8 cellular contexts compared by ENCODE assay signal in genomic region chr11:77590194-77590591, GRCh38. TPM values are rescaled to one million over a fixed set of nuclear protein-coding genes. Genes with fewer than 3 reads are reported as not detected.
DNase-seq lines count a peak whose midpoint lies in the region; ATAC-seq and TF ChIP-seq lines count a peak whose summit lies in the region.

No MANE protein-coding gene starts in this region.

- H3K9me3 ChIP-seq in ES-I3 (ENCODE audit: control insufficient read depth, insufficient read depth, low read length) (no peaks in the 10 kb centered on the region), OCI-LY1 (ENCODE audit: low read length) (no peaks in the 10 kb centered on the region), spleen (no peaks in the 10 kb centered on the region)

- DNase-seq in caudate nucleus (lab: John Stamatoyannopoulos, UW) (peak in 51 of 61 donors; percentile 10 to 78 (median 53)), kidney epithelial cell (ENCODE audit: low read depth) (peak; percentile 21), spleen (no peak)
- no peak for DNase-seq in stimulated activated naive CD4-positive, alpha-beta T cell treated with Interleukin-2 at 50 U/mL for 16 hours (lab: John Stamatoyannopoulos, UW)

- intact Hi-C loops in spleen (cut with DNase I; ENCODE audit: low total_unique reads), result no loop called here

- H3K9ac ChIP-seq in ES-I3 (ENCODE audit: low read depth, low read length) (peak overlapping the region; percentile 82), OCI-LY1 (ENCODE audit: low read length) (peak overlapping the region; percentile 62)

- H3F3A ChIP-seq in OCI-LY1 (ENCODE audit: insufficient read depth, low read length), result peaks cover 3% of the 10 kb centered on the region; the same call in 1 of the 2 replicates

- H2AFZ ChIP-seq in OCI-LY1 (ENCODE audit: low read length), result no peak overlapping the region

- TF ChIP-seq CTCF in OCI-LY1 (IDR thresholded peaks at IDR 0.05; ENCODE audit: low read length), result 0 out of 2 replicates have a peak, but pooled peaks have one; percentile 8
- TF ChIP-seq CTCF in kidney epithelial cell (IDR thresholded peaks at IDR 0.05; ENCODE audit: insufficient read depth, low read length, poor library complexity, severe bottlenecking), result no peak
- no peak for TF ChIP-seq CTCF in spleen (IDR thresholded peaks at IDR 0.05 in 8 of 11, conservative IDR thresholded peaks at IDR 0.05 in 3 of 11)

- no peak for TF ChIP-seq POLR2A in spleen (IDR thresholded peaks at IDR 0.05)

- H3K4me3 ChIP-seq in OCI-LY1 (ENCODE audit: low read depth, low read length, poor library complexity, severe bottlenecking) (peak overlapping the region; percentile 66), kidney epithelial cell (ENCODE audit: low read depth, low read length) (peak overlapping the region; percentile 69), spleen (peak overlapping the region; percentile 63 to 91 (median 78))

- H3K9me2 ChIP-seq in OCI-LY1 (ENCODE audit: low read depth, low read length), result no peaks in the 10 kb centered on the region

- H3K79me2 ChIP-seq in OCI-LY1 (ENCODE audit: insufficient read depth, low read length), result no peaks in the 10 kb centered on the region

- H3K27me3 ChIP-seq in OCI-LY1 (ENCODE audit: insufficient read depth, low read length) (no peaks in the 10 kb centered on the region), kidney epithelial cell (ENCODE audit: control insufficient read depth, insufficient read depth, low read length) (no peaks in the 10 kb centered on the region), spleen (replicated peaks in 1 of 7) (peaks cover 0 to 10% (median 0%) of the 10 kb centered on the region in 7 donors)

- ATAC-seq in HG02759 (IDR thresholded peaks at IDR 0.05; ENCODE audit: unreplicated experiment), result peak; percentile 21
- ATAC-seq in HG02571 (IDR thresholded peaks at IDR 0.05; ENCODE audit: unreplicated experiment), result no peak

- no peak overlapping the region for H3K27ac ChIP-seq in OCI-LY1 (ENCODE audit: low read depth, low read length, poor library complexity, severe bottlenecking)
- H3K27ac ChIP-seq in caudate nucleus (ENCODE audit: low read depth, low read length), result peak overlapping the region; percentile 50
- peak overlapping the region in 6 of 8 donors; percentile 8 to 80 (median 78) for H3K27ac ChIP-seq in spleen

- H4K20me1 ChIP-seq in OCI-LY1 (ENCODE audit: insufficient read depth, low read length), result no peaks in the 10 kb centered on the region

- H3K4me2 ChIP-seq in OCI-LY1 (ENCODE audit: low read length), result peak overlapping the region; percentile 82

- H3K36me3 ChIP-seq in ES-I3 (ENCODE audit: insufficient read depth, low read length), result no peaks in the 10 kb centered on the region
- no peaks in the 10 kb centered on the region for H3K36me3 ChIP-seq in OCI-LY1 (ENCODE audit: insufficient read depth, low read length)
- no peaks in the 10 kb centered on the region for H3K36me3 ChIP-seq in kidney epithelial cell (ENCODE audit: control insufficient read depth, insufficient read depth, low read length)
- no peaks in the 10 kb centered on the region for H3K36me3 ChIP-seq in spleen

- WGBS in spleen, 5 donors, result 6 to 17% (median 8%) methylated on average over 15 to 25 of the region's 25 CpGs

- H3K4me1 ChIP-seq in ES-I3 (ENCODE audit: insufficient read depth, low read length) (no peaks in the 10 kb centered on the region), OCI-LY1 (ENCODE audit: insufficient read depth, low read length, severe bottlenecking) (peaks cover 16% of the 10 kb centered on the region), spleen (peaks cover 0 to 31% (median 19%) of the 10 kb centered on the region in 6 donors)

RNA-seq across cellular contexts. Expression of gene AQP11, which starts 0.4 kb away (rescaled TPM):
- total RNA-seq in kidney epithelial cell (0.75 and 1.7 TPM in 2 replicates), spleen (under 1 TPM; 0.21 to 0.74 (median 0.33) TPM)
- polyA plus RNA-seq in spleen, result under 1 TPM; 0.11 to 0.19 (median 0.17) TPM

RNA-seq across cellular contexts. Expression of gene CLNS1A, which starts 47.4 kb away (rescaled TPM):
- total RNA-seq in kidney epithelial cell (75.3 and 115 TPM in 2 replicates), spleen (10 to 100 TPM; 66.2 to 94.4 (median 81.3) TPM)
- polyA plus RNA-seq in spleen, result 100 to 1,000 TPM in 2 of 3 donors, 10 to 100 TPM in 1; 74.0 to 111 (median 107) TPM

Comparison
In these comparisons a context has a peak if more than half of its experiments do, and no peak if none do; other contexts are left out.
1. DNase-seq: peak in caudate nucleus (51 of 61) and kidney epithelial cell (single experiment); none in spleen (single experiment) and stimulated activated naive CD4-positive, alpha-beta T cell treated with Interleukin-2 at 50 U/mL for 16 hours (single experiment).
2. Peak in every context shown above with its lines, with median percentiles within 50 percentile points of each other: H3K4me3 ChIP-seq.